ENCODE assay signal across 24 cellular contexts in genomic region chr19:54452626-54453025, GRCh38. TPM values are rescaled to one million over a fixed set of nuclear protein-coding genes. Genes with fewer than 3 reads are reported as not detected.
"Had no signal": no experiment of that assay in that cellular context is flagged by ENCODE, and none has a peak within 500 bp of the region (broad histone marks: within the 10 kb centered on the region; RNA-seq: fewer than 3 reads in every experiment).

No MANE protein-coding gene starts in this region.

- DNase-seq: activated CD4-positive, alpha-beta T cell treated with anti-CD3 and anti-CD28 coated beads, Interleukin-2, amount 50 U/mL, for 4 hours; activated naive CD4-positive, alpha-beta T cell; cerebellar nuclear complex; effector CD8-positive, alpha-beta T cell; heart right ventricle; mesenchymal stem cell; nephron progenitor cell; stimulated activated CD4-positive, alpha-beta T cell treated with anti-CD3 and anti-CD28 coated beads, Interleukin-15, amount 100 ng/mL, for 24 hours; stimulated activated CD4-positive, alpha-beta T cell treated with anti-CD3 and anti-CD28 coated beads, Interleukin-2, amount 100 ng/mL, for 48 hours; stimulated activated naive CD8-positive, alpha-beta T cell treated with anti-CD3 and anti-CD28 coated beads, Interleukin-15, amount 100 ng/mL, for 72 hours; transverse colon had no signal

- H3K27me3 ChIP-seq: breast epithelium, esophagus muscularis mucosa, heart right ventricle, right atrium auricular region, suprapubic skin, transverse colon had no signal

- FAIRE-seq: endothelial cell of umbilical vein, TTC549 had no signal

- H3K27ac ChIP-seq: breast epithelium, esophagus muscularis mucosa, heart right ventricle, right atrium auricular region, suprapubic skin, transverse colon had no signal

- H3K27ac Mint-ChIP-seq: nephron progenitor cell; progenitor cell of endocrine pancreas; T-helper 2 cell treated with Interferon-gamma antibody and Interleukin-4, amounts not matched to agents 5 μg/mL and 100 μg/mL, for 36 hours had no signal

- H3K4me3 ChIP-seq: breast epithelium, esophagus muscularis mucosa, heart right ventricle, right atrium auricular region, skin epidermis, suprapubic skin, transverse colon had no signal

- H3K9me3 Mint-ChIP-seq: activated T-helper 1 cell treated with anti-CD3 and anti-CD28 coated beads, Interleukin-12 subunit alpha, Interleukin-12 subunit beta, Interleukin-2, Interleukin-4 antibody, amounts not matched to agents 30 ng/mL and 10 ng/mL and 1 ng/mL, durations not matched to agents 14 hours and 24 hours and 36 hours; nephron progenitor cell; stimulated activated naive CD8-positive, alpha-beta T cell treated with anti-CD3 and anti-CD28 coated beads, Interleukin-15, amount 100 ng/mL, for 72 hours; T-helper 2 cell treated with Interferon-gamma antibody and Interleukin-4, amounts not matched to agents 5 μg/mL and 100 μg/mL, for 36 hours had no signal

- ATAC-seq: heart right ventricle; stimulated activated naive CD8-positive, alpha-beta T cell treated with anti-CD3 and anti-CD28 coated beads, Interleukin-15, amount 100 ng/mL, for 72 hours had no signal

- H3K27me3 Mint-ChIP-seq: progenitor cell of endocrine pancreas; stimulated activated naive CD8-positive, alpha-beta T cell treated with anti-CD3 and anti-CD28 coated beads, Interleukin-15, amount 100 ng/mL, for 72 hours had no signal

- H3K9me3 ChIP-seq: breast epithelium, esophagus muscularis mucosa, heart right ventricle, right atrium auricular region, suprapubic skin, transverse colon had no signal

- H3K4me3 Mint-ChIP-seq: activated T-helper 1 cell treated with anti-CD3 and anti-CD28 coated beads, Interleukin-12 subunit alpha, Interleukin-12 subunit beta, Interleukin-2, Interleukin-4 antibody, amounts not matched to agents 30 ng/mL and 10 ng/mL and 1 ng/mL, durations not matched to agents 14 hours and 24 hours and 36 hours; nephron progenitor cell; stimulated activated naive CD8-positive, alpha-beta T cell treated with anti-CD3 and anti-CD28 coated beads, Interleukin-15, amount 100 ng/mL, for 72 hours; T-helper 2 cell treated with Interferon-gamma antibody and Interleukin-4, amounts not matched to agents 5 μg/mL and 100 μg/mL, for 36 hours had no signal

RNA-seq across cellular contexts. Expression of gene CDC42EP5, which starts 20.5 kb away (rescaled TPM):
- total RNA-seq: activated T-helper 1 cell treated with anti-CD3 and anti-CD28 coated beads, Interleukin-12 subunit alpha, Interleukin-12 subunit beta, Interleukin-2, Interleukin-4 antibody, amounts not matched to agents 30 ng/mL and 10 ng/mL and 1 ng/mL, durations not matched to agents 14 hours and 24 hours and 36 hours had no signal

RNA-seq across cellular contexts. Expression of gene TTYH1, which starts 37.4 kb away (rescaled TPM):
- total RNA-seq: endothelial cell of umbilical vein, osteoblast had no signal
- polyA plus RNA-seq: endothelial cell of umbilical vein had no signal

RNA-seq across cellular contexts. Expression of gene LAIR2, which starts 50.0 kb away (rescaled TPM):
- total RNA-seq: breast epithelium, endothelial cell of umbilical vein, esophagus muscularis mucosa, osteoblast, progenitor cell of endocrine pancreas, right atrium auricular region, SK-MEL-5, suprapubic skin had no signal
- polyA plus RNA-seq: aorta, endothelial cell of umbilical vein, heart right ventricle had no signal
